ENCODE assay signal across 8 cellular contexts in genomic region chr1:93758842-93759515, GRCh38.
DNase-seq lines count a peak whose midpoint lies in the region; ATAC-seq and TF ChIP-seq lines count a peak whose summit lies in the region.

No MANE protein-coding gene starts in this region.

- no peak overlapping the region for H3K4me3 ChIP-seq in AG09309 (ENCODE audit: control insufficient read depth, low read depth, low read length)
- no peak overlapping the region for H3K4me3 ChIP-seq in suprapubic skin

- H3K4me1 Mint-ChIP-seq in activated T-helper 1 cell treated with anti-CD3 and anti-CD28 coated beads, Interleukin-12 subunit alpha, Interleukin-12 subunit beta, Interleukin-2, Interleukin-4 antibody, amounts not matched to agents 30 ng/mL and 10 ng/mL and 1 ng/mL, durations not matched to agents 14 hours and 24 hours and 36 hours (ENCODE audit: low read depth), result peaks cover 14% of the 10 kb centered on the region

- no peak for TF ChIP-seq POLR2A in suprapubic skin (IDR thresholded peaks at IDR 0.05)

- H3K27ac ChIP-seq in KOPT-K1 (ENCODE audit: low read depth, low read length, poor library complexity, severe bottlenecking) (peak overlapping the region; percentile 55), suprapubic skin (no peak overlapping the region)

- no peak for TF ChIP-seq EP300 in suprapubic skin (IDR thresholded peaks at IDR 0.05)

- H3K4me3 Mint-ChIP-seq in activated T-helper 1 cell treated with anti-CD3 and anti-CD28 coated beads, Interleukin-12 subunit alpha, Interleukin-12 subunit beta, Interleukin-2, Interleukin-4 antibody, amounts not matched to agents 30 ng/mL and 10 ng/mL and 1 ng/mL, durations not matched to agents 14 hours and 24 hours and 36 hours, result no peak overlapping the region

- no peaks in the 10 kb centered on the region for H3K36me3 ChIP-seq in KOPT-K1 (ENCODE audit: insufficient read depth, low read length)
- H3K36me3 ChIP-seq in suprapubic skin, result no peaks in the 10 kb centered on the region

- H3K4me1 ChIP-seq in suprapubic skin, result peaks cover 17% of the 10 kb centered on the region

- peaks cover 2% of the 10 kb centered on the region for H3K36me3 Mint-ChIP-seq in activated T-helper 1 cell treated with anti-CD3 and anti-CD28 coated beads, Interleukin-12 subunit alpha, Interleukin-12 subunit beta, Interleukin-2, Interleukin-4 antibody, amounts not matched to agents 30 ng/mL and 10 ng/mL and 1 ng/mL, durations not matched to agents 14 hours and 24 hours and 36 hours (ENCODE audit: low read depth)

- H3K27me3 Mint-ChIP-seq in activated T-helper 1 cell treated with anti-CD3 and anti-CD28 coated beads, Interleukin-12 subunit alpha, Interleukin-12 subunit beta, Interleukin-2, Interleukin-4 antibody, amounts not matched to agents 30 ng/mL and 10 ng/mL and 1 ng/mL, durations not matched to agents 14 hours and 24 hours and 36 hours (ENCODE audit: insufficient read depth), result no peaks in the 10 kb centered on the region

- H3K9me3 ChIP-seq in KOPT-K1 (ENCODE audit: insufficient read depth, low read length, poor library complexity, severe bottlenecking) (no peaks in the 10 kb centered on the region), suprapubic skin (no peaks in the 10 kb centered on the region)

- TF ChIP-seq CTCF in AG09309 (IDR thresholded peaks at IDR 0.05; ENCODE audit: control insufficient read depth, insufficient read depth, low read depth, low read length, missing control alignments) (no peak), suprapubic skin (IDR thresholded peaks at IDR 0.05) (no peak)

- DNase-seq in AG09309 (ENCODE audit: low read depth) (peak; percentile 61), iris pigment epithelial cell (ENCODE audit: low read depth) (peak; percentile 97), suprapubic skin (ENCODE audit: low spot score in 2 of 2) (no peak), NCI-H524 treated with DMSO at 0.1 percent for 48 hours (lab: John Stamatoyannopoulos, UW) (no peak), NCI-H510A (lab: John Stamatoyannopoulos, UW) (no peak)
- peak; percentile 4 for DNase-seq in activated T-helper 1 cell treated with anti-CD3 and anti-CD28 coated beads, Interleukin-12 subunit alpha, Interleukin-12 subunit beta, Interleukin-2, Interleukin-4 antibody, amounts not matched to agents 30 ng/mL and 10 ng/mL and 1 ng/mL, durations not matched to agents 14 hours and 24 hours and 36 hours (ENCODE audit: low spot score)

- intact Hi-C loops in activated T-helper 1 cell treated with anti-CD3 and anti-CD28 coated beads, Interleukin-12 subunit alpha, Interleukin-12 subunit beta, Interleukin-2, Interleukin-4 antibody, amounts not matched to agents 30 ng/mL and 10 ng/mL and 1 ng/mL, durations not matched to agents 14 hours and 24 hours and 36 hours (cut with micrococcal nuclease), result loop anchor here (2.0 kb wide), 1 partner anchor 66 kb away; no protein-coding TSS in a partner anchor

- no peaks in the 10 kb centered on the region for H3K27me3 ChIP-seq in suprapubic skin

- 69% methylated on average over 7 of the region's 7 CpGs for WGBS in suprapubic skin

- no peak for ATAC-seq in GM21723 (IDR thresholded peaks at IDR 0.05; ENCODE audit: unreplicated experiment)

- H3K27ac Mint-ChIP-seq in activated T-helper 1 cell treated with anti-CD3 and anti-CD28 coated beads, Interleukin-12 subunit alpha, Interleukin-12 subunit beta, Interleukin-2, Interleukin-4 antibody, amounts not matched to agents 30 ng/mL and 10 ng/mL and 1 ng/mL, durations not matched to agents 14 hours and 24 hours and 36 hours, result no peak overlapping the region

- no peaks in the 10 kb centered on the region for H3K9me3 Mint-ChIP-seq in activated T-helper 1 cell treated with anti-CD3 and anti-CD28 coated beads, Interleukin-12 subunit alpha, Interleukin-12 subunit beta, Interleukin-2, Interleukin-4 antibody, amounts not matched to agents 30 ng/mL and 10 ng/mL and 1 ng/mL, durations not matched to agents 14 hours and 24 hours and 36 hours

Comparison
In these comparisons a context has a peak if more than half of its experiments do, and no peak if none do; other contexts are left out.
1. DNase-seq: peak in AG09309 (single experiment), activated T-helper 1 cell treated with anti-CD3 and anti-CD28 coated beads, Interleukin-12 subunit alpha, Interleukin-12 subunit beta, Interleukin-2, Interleukin-4 antibody, amounts not matched to agents 30 ng/mL and 10 ng/mL and 1 ng/mL, durations not matched to agents 14 hours and 24 hours and 36 hours (single experiment) and iris pigment epithelial cell (single experiment); none in suprapubic skin (0 of 2), NCI-H524 treated with DMSO at 0.1 percent for 48 hours (single experiment) and NCI-H510A (single experiment).